ENCODE assay signal across 17 cellular contexts in genomic region chr11:3753110-3753509, GRCh38.
"Had no signal": no experiment of that assay in that cellular context is flagged by ENCODE, and none has a peak within 500 bp of the region (broad histone marks: within the 10 kb centered on the region; RNA-seq: fewer than 3 reads in every experiment).

No MANE protein-coding gene starts in this region.

- H2AFZ ChIP-seq: hepatocyte had no signal

- H3K9me3 Mint-ChIP-seq: natural killer cell, neural crest cell, type B pancreatic cell had no signal

- H3K27ac ChIP-seq: dorsolateral prefrontal cortex, hepatocyte, right atrium auricular region, suprapubic skin, thyroid gland had no signal

- H3K27me3 Mint-ChIP-seq: type B pancreatic cell had no signal

- H3K4me2 ChIP-seq: hepatocyte had no signal

- H3K4me1 Mint-ChIP-seq: natural killer cell, neural crest cell had no signal

- H3K4me1 ChIP-seq: right atrium auricular region, suprapubic skin, thyroid gland had no signal

- DNase-seq: cortex of kidney; dorsolateral prefrontal cortex; effector CD8-positive, alpha-beta T cell; foreskin melanocyte; head of caudate nucleus; left colon; natural killer cell; posterior cingulate gyrus; small intestine; stimulated activated CD4-positive, alpha-beta T cell treated with anti-CD3 and anti-CD28 coated beads, Interleukin-12 subunit alpha, Interleukin-12 subunit beta, amount 100 ng/mL, for 4 hours; stimulated activated naive CD8-positive, alpha-beta T cell treated with anti-CD3 and anti-CD28 coated beads, Interleukin-15, Interleukin-2, amounts not matched to agents 100 U/mL and 50 U/mL, for 24 hours; thyroid gland had no signal

- H3K4me3 Mint-ChIP-seq: natural killer cell, neural crest cell, type B pancreatic cell had no signal

- H3K27ac Mint-ChIP-seq: natural killer cell, type B pancreatic cell had no signal

- H3K4me3 ChIP-seq: dorsolateral prefrontal cortex, hepatocyte, right atrium auricular region, suprapubic skin, thyroid gland had no signal

- H3K36me3 Mint-ChIP-seq: natural killer cell had no signal

- ATAC-seq: left colon; natural killer cell; stimulated activated naive CD8-positive, alpha-beta T cell treated with anti-CD3 and anti-CD28 coated beads, Interleukin-15, Interleukin-2, amounts not matched to agents 100 U/mL and 50 U/mL, for 24 hours had no signal

- H3K27me3 ChIP-seq: dorsolateral prefrontal cortex, hepatocyte, right atrium auricular region, suprapubic skin, thyroid gland had no signal

- H3K9me3 ChIP-seq: right atrium auricular region, suprapubic skin, thyroid gland had no signal
